ENCODE assay signal across 10 cellular contexts in genomic region chr10:103921750-103922195, GRCh38. TPM values are rescaled to one million over a fixed set of nuclear protein-coding genes. Genes with fewer than 3 reads are reported as not detected.
DNase-seq lines count a peak whose midpoint lies in the region; ATAC-seq and TF ChIP-seq lines count a peak whose summit lies in the region.
"Had no signal": no experiment of that assay in that cellular context is flagged by ENCODE, and none has a peak within 500 bp of the region (broad histone marks: within the 10 kb centered on the region; RNA-seq: fewer than 3 reads in every experiment).

No MANE protein-coding gene starts in this region.

- no peak overlapping the region for H3K27ac ChIP-seq in gastroesophageal sphincter

- ATAC-seq in T-cell (replicated peaks in 1 of 4) (no peak), HG02588 (IDR thresholded peaks at IDR 0.05; ENCODE audit: unreplicated experiment) (no peak), gastroesophageal sphincter (no peak)
- ATAC-seq: CD8-positive, alpha-beta T cell had no signal

- H3K4me3 ChIP-seq in fibroblast of villous mesenchyme (ENCODE audit: low read depth, low read length): no peak overlapping the region
- no peak overlapping the region for H3K4me3 ChIP-seq in gastroesophageal sphincter

- H3K4me1 Mint-ChIP-seq in T-cell (peaks cover 12 to 17% (median 12%) of the 10 kb centered on the region in 3 donors), nephron progenitor cell (peaks cover 37% of the 10 kb centered on the region)

- WGBS in gastroesophageal sphincter (ENCODE audit: low coverage in 1 of 2), 2 donors: 43 to 53% methylated on average over 7 of the region's 7 CpGs

- no peaks in the 10 kb centered on the region for H3K9me3 ChIP-seq in gastroesophageal sphincter

- H3K27me3 ChIP-seq in gastroesophageal sphincter: no peaks in the 10 kb centered on the region

- H3K4me3 Mint-ChIP-seq in T-cell (no peak overlapping the region), nephron progenitor cell (no peak overlapping the region)
- H3K4me3 Mint-ChIP-seq: CD8-positive, alpha-beta T cell had no signal

- CTCF ChIA-PET in T-cell (lab: Charles Lee): interaction anchor here (0.7 to 1.1 kb wide), 3 partner anchors 20 to 201 kb away, joined by 3 to 4 read pairs (median 3); no protein-coding TSS in a partner anchor

- H3K9me3 Mint-ChIP-seq in T-cell (no peaks in the 10 kb centered on the region), nephron progenitor cell (no peaks in the 10 kb centered on the region)
- H3K9me3 Mint-ChIP-seq: CD8-positive, alpha-beta T cell had no signal

- peaks cover 0 to 15% (median 5%) of the 10 kb centered on the region in 3 donors for H3K4me1 ChIP-seq in gastroesophageal sphincter

- peak; percentile 44 for DNase-seq in stimulated activated CD4-positive, alpha-beta T cell treated with anti-CD3 and anti-CD28 coated beads, Interleukin-15, amount 100 ng/mL, for 24 hours
- no peak for DNase-seq in stimulated activated CD4-positive, alpha-beta T cell treated with anti-CD3 and anti-CD28 coated beads, Interleukin-12 subunit alpha, Interleukin-12 subunit beta, amount 100 ng/mL, for 4 hours
- DNase-seq in T-cell: peak in 21 of 34 experiments; percentile 7 to 49 (median 24)
- peak; percentile 8 for DNase-seq in fibroblast of villous mesenchyme (ENCODE audit: low read depth)
- no peak for DNase-seq in nephron progenitor cell
- no peak for DNase-seq in activated CD8-positive, alpha-beta memory T cell treated with anti-CD3 and anti-CD28 coated beads, Interleukin-2, amount 50 U/mL, for 48 hours
- DNase-seq: NCI-H446 had no signal

- no peaks in the 10 kb centered on the region for H3K36me3 Mint-ChIP-seq in T-cell
- H3K36me3 Mint-ChIP-seq in nephron progenitor cell (ENCODE audit: low read depth): no peaks in the 10 kb centered on the region

- TF ChIP-seq EP300 in gastroesophageal sphincter (IDR thresholded peaks at IDR 0.05): no peak

- no peak for TF ChIP-seq POLR2A in gastroesophageal sphincter (IDR thresholded peaks at IDR 0.05)

- no peak for TF ChIP-seq CTCF in fibroblast of villous mesenchyme (IDR thresholded peaks at IDR 0.05; ENCODE audit: insufficient read depth, low read depth, low read length)
- TF ChIP-seq CTCF in nephron progenitor cell (IDR thresholded peaks at IDR 0.05): no peak
- no peak for TF ChIP-seq CTCF in gastroesophageal sphincter (IDR thresholded peaks at IDR 0.05)

- no peaks in the 10 kb centered on the region for H3K36me3 ChIP-seq in gastroesophageal sphincter

- POLR2A ChIA-PET in T-cell (lab: Charles Lee): interaction anchor here in 1 of 2 donors (0.6 to 1.1 kb wide), 2 partner anchors 11 to 34 kb away, joined by 3 to 4 read pairs; no protein-coding TSS in a partner anchor

- H3K27ac Mint-ChIP-seq in T-cell (no peak overlapping the region), nephron progenitor cell (no peak overlapping the region)
- H3K27ac Mint-ChIP-seq: CD8-positive, alpha-beta T cell had no signal

- H3K27me3 Mint-ChIP-seq in T-cell (peaks cover 0 to 3% of the 10 kb centered on the region in 2 donors), nephron progenitor cell (ENCODE audit: low read depth, poor library complexity) (peaks cover 4% of the 10 kb centered on the region)

RNA-seq across cellular contexts. Expression of gene STN1, which starts 3.8 kb away (rescaled TPM):
- total RNA-seq in T-cell (10 to 100 TPM; 37.6 to 47.5 (median 41.8) TPM), fibroblast of villous mesenchyme (23.3 and 29.3 TPM in 2 replicates), gastroesophageal sphincter (10 to 100 TPM; 17.1 to 31.6 (median 29.6) TPM)

RNA-seq across cellular contexts. Expression of gene SLK, which starts 45.2 kb away (rescaled TPM):
- total RNA-seq in T-cell (10 to 100 TPM; 20.9 to 30.4 (median 27.3) TPM), fibroblast of villous mesenchyme (48.8 and 52.2 TPM in 2 replicates), gastroesophageal sphincter (100 to 1,000 TPM in 2 of 4 donors, 10 to 100 TPM in 2; 75.0 to 119 (median 107) TPM)

Comparison
In these comparisons a context has a peak if more than half of its experiments do, and no peak if none do; other contexts are left out.
1. DNase-seq: peak in stimulated activated CD4-positive, alpha-beta T cell treated with anti-CD3 and anti-CD28 coated beads, Interleukin-15, amount 100 ng/mL, for 24 hours (single experiment), T-cell (21 of 34) and fibroblast of villous mesenchyme (single experiment); none in stimulated activated CD4-positive, alpha-beta T cell treated with anti-CD3 and anti-CD28 coated beads, Interleukin-12 subunit alpha, Interleukin-12 subunit beta, amount 100 ng/mL, for 4 hours (single experiment), nephron progenitor cell (single experiment) and activated CD8-positive, alpha-beta memory T cell treated with anti-CD3 and anti-CD28 coated beads, Interleukin-2, amount 50 U/mL, for 48 hours (single experiment).